1 cellular context compared by ENCODE assay signal in the genomic region with DNA sequence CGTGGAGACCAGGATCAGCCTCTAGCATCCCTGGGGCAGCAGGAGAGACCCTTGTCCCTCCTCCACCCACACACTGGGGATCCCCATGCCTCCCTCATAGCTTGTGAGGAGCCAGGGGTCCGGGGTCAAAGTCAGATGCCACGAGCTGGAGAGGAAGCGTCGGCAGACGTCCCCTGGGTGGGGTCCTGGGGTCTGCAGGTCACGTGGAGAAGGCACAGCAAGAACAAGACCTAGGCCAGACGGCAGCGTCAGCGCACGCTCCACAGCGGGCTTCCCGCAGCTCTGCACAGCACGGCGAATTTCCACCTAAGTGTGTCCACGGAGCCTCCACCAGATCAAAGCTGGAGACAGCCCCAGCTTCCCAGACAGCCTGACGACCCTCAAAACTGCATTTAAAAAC.
TF ChIP-seq lines count a peak whose summit lies in the region.

No MANE protein-coding gene starts in this region.

TF ChIP-seq in K562, 482 proteins besides CTCF, POLR2A, EP300 and RAD21:
- TF ChIP-seq TAL1 (IDR thresholded peaks at IDR 0.05) (no peak), SLC30A9 (CRISPR knock-in tag; IDR thresholded peaks at IDR 0.05) (no peak)
- TF ChIP-seq, protein P1, sequence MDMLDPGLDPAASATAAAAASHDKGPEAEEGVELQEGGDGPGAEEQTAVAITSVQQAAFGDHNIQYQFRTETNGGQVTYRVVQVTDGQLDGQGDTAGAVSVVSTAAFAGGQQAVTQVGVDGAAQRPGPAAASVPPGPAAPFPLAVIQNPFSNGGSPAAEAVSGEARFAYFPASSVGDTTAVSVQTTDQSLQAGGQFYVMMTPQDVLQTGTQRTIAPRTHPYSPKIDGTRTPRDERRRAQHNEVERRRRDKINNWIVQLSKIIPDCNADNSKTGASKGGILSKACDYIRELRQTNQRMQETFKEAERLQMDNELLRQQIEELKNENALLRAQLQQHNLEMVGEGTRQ (CRISPR knock-in tag; IDR thresholded peaks at IDR 0.05) = 0 out of 2 replicates have a peak, but pooled peaks have one; percentile 9
